ENCODE assay signal across 8 cellular contexts in the genomic region with DNA sequence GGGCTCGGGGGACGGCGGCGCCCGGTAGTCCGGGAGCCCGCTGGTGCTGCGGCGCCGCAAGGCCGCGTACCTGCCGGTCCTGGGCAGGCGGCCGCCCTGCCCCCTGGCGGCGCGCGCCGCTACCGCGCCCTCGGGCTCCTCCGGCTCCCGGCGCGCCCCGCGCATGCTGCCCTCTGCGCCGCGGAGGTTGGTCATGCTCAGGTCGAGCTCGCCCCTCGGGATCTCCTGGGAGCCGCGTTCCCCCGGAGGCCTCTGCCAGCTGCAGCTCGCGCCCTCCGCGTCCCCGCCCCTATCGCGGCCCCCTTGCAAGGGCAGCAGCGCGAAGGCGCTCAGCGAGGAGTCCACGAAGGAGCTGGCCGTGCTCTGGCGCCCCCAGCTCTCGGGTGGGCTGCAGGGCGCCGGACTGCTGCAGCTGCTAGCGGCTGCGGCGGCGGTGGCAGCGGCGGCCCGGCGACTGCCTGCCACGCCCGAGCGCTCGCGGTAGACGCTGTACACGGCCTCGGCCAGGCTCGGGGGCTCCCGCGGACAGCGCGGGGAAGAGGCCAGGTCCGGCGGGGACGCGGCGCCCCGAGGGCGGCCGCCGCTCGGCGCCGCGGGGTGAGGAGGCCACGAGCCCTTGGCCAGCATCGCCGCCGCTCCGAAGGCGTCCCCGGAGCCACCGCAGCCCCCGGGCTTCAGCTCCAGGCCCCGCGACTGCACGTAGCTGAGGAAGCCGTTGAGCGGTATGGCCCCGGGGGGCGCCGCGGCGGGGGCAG. TPM values are rescaled to one million over a fixed set of nuclear protein-coding genes. Genes with fewer than 3 reads are reported as not detected.
A peak's percentile ranks its signal among the peaks of the same experiment; 100 is the strongest.
DNase-seq lines count a peak whose midpoint lies in the region; ATAC-seq, FAIRE-seq and TF ChIP-seq lines count a peak whose summit lies in the region.

No MANE protein-coding gene starts in this region.

- H3K27me3 ChIP-seq in HUES48 (ENCODE audit: control insufficient read depth, insufficient read depth, low read length) (peaks cover 47% of the 10 kb centered on the region), astrocyte (ENCODE audit: insufficient read depth, low read length) (peaks cover 14% of the 10 kb centered on the region), keratinocyte (ENCODE audit: control insufficient read depth, extremely low read depth, insufficient read depth, low read length) (peaks cover 63% of the 10 kb centered on the region), SJCRH30 (no peaks in the 10 kb centered on the region)

- H3K36me3 ChIP-seq in HUES48 (ENCODE audit: control insufficient read depth, insufficient read depth, low read length) (no peaks in the 10 kb centered on the region), astrocyte (ENCODE audit: insufficient read depth, low read length) (no peaks in the 10 kb centered on the region), keratinocyte (ENCODE audit: control insufficient read depth in 2 of 2, extremely low read depth in 1 of 2, insufficient read depth in 2 of 2, low read length in 2 of 2) (no peaks in the 10 kb centered on the region), SJCRH30 (no peaks in the 10 kb centered on the region)

- H3K9me3 Mint-ChIP-seq in astrocyte (ENCODE audit: unreplicated experiment), result no peaks in the 10 kb centered on the region

- FAIRE-seq in astrocyte (lab: Jason Lieb, UNC), result no peak
- no peak for FAIRE-seq in keratinocyte (lab: Jason Lieb, UNC)

- H3K9ac ChIP-seq in HUES48 (ENCODE audit: low read depth, low read length) (peak overlapping the region; percentile 38; the same call in 1 of the 2 replicates), astrocyte (ENCODE audit: low read length) (peak overlapping the region; percentile 33), keratinocyte (ENCODE audit: control insufficient read depth, extremely low read depth, insufficient read depth, low read length) (no peak overlapping the region)

- peaks cover 16% of the 10 kb centered on the region for H3K4me1 Mint-ChIP-seq in astrocyte (ENCODE audit: low read depth, unreplicated experiment)

- H3K27ac Mint-ChIP-seq in astrocyte (ENCODE audit: unreplicated experiment), result no peak overlapping the region

- peak; percentile 66 for DNase-seq in ELF-1 (ENCODE audit: low read depth, low spot score)
- DNase-seq in astrocyte (ENCODE audit: low read depth), result peak; percentile 8
- DNase-seq in keratinocyte (ENCODE audit: low read depth, low spot score), result no peak
- DNase-seq in stimulated activated CD4-positive, alpha-beta T cell treated with anti-CD3 and anti-CD28 coated beads, Interleukin-2, amount 100 ng/mL, for 4 hours (ENCODE audit: low read depth), result peak; percentile 9
- DNase-seq in NCI-H1417 (lab: John Stamatoyannopoulos, UW), result no peak
- no peak for DNase-seq in SJCRH30

- H3K4me2 ChIP-seq in astrocyte (ENCODE audit: low read length) (peak overlapping the region; percentile 87), keratinocyte (ENCODE audit: control insufficient read depth, extremely low read depth, insufficient read depth, low read depth, low read length) (peak overlapping the region; percentile 51)

- dilution Hi-C loops in keratinocyte (cut with MboI; ENCODE audit: extremely low pct_ligation_motif_present, low sequenced_read_pairs), result no loop called here

- H2AFZ ChIP-seq in astrocyte (ENCODE audit: low read depth, low read length) (peak overlapping the region; percentile 88), keratinocyte (ENCODE audit: control insufficient read depth, low read length) (peak overlapping the region; percentile 53)

- no peaks in the 10 kb centered on the region for H3K9me3 ChIP-seq in HUES48 (ENCODE audit: control insufficient read depth, insufficient read depth, low read length)
- no peaks in the 10 kb centered on the region for H3K9me3 ChIP-seq in astrocyte (ENCODE audit: insufficient read depth, low read depth, low read length)
- no peaks in the 10 kb centered on the region for H3K9me3 ChIP-seq in keratinocyte (ENCODE audit: control insufficient read depth, low read depth, low read length)
- no peaks in the 10 kb centered on the region for H3K9me3 ChIP-seq in SJCRH30 (replicated peaks)

- no peak overlapping the region for H3K4me3 Mint-ChIP-seq in astrocyte (ENCODE audit: unreplicated experiment)

- peaks cover 6% of the 10 kb centered on the region for H3K36me3 Mint-ChIP-seq in astrocyte (ENCODE audit: low read depth, unreplicated experiment)

- peak; percentile 85 for ATAC-seq in GM21381 (IDR thresholded peaks at IDR 0.05; ENCODE audit: unreplicated experiment)

- no peaks in the 10 kb centered on the region for H4K20me1 ChIP-seq in astrocyte (ENCODE audit: insufficient read depth, low read length)
- H4K20me1 ChIP-seq in keratinocyte (ENCODE audit: control insufficient read depth, extremely low read depth, insufficient read depth, low read length), result no peaks in the 10 kb centered on the region

- H3K4me3 ChIP-seq in HUES48 (ENCODE audit: low read depth, low read length), result peak overlapping the region; percentile 71
- peak overlapping the region; percentile 50 for H3K4me3 ChIP-seq in astrocyte (ENCODE audit: insufficient read depth, low read depth, low read length)
- peak overlapping the region in 2 of 3 experiments; percentile 23 to 46 for H3K4me3 ChIP-seq in keratinocyte (ENCODE audit: control insufficient read depth in 2 of 3, extremely low read depth in 1 of 3, insufficient read depth in 2 of 3, low read depth in 1 of 3, low read length in 3 of 3)
- H3K4me3 ChIP-seq in SJCRH30, result no peak overlapping the region

- H3K27me3 Mint-ChIP-seq in astrocyte (ENCODE audit: low read depth, unreplicated experiment), result peaks cover 5% of the 10 kb centered on the region

- TF ChIP-seq CTCF in astrocyte (IDR thresholded peaks at IDR 0.05; ENCODE audit: insufficient read depth, low read depth, low read length) (peak; percentile 29), keratinocyte (optimal IDR thresholded peaks at IDR 0.05 in 1 of 3, IDR thresholded peaks at IDR 0.05 in 1 of 3, conservative IDR thresholded peaks at IDR 0.05 in 1 of 3; ENCODE audit: extremely low read depth in 1 of 3, insufficient read depth in 2 of 3, low read length in 3 of 3) (peak in 2 of 3 experiments; percentile 21 to 72)

- H3K4me1 ChIP-seq in HUES48 (ENCODE audit: control insufficient read depth, insufficient read depth, low read length) (peaks cover 25% of the 10 kb centered on the region), astrocyte (ENCODE audit: insufficient read depth, low read length) (peaks cover 5% of the 10 kb centered on the region), keratinocyte (ENCODE audit: control insufficient read depth, extremely low read depth, insufficient read depth, low read length) (no peaks in the 10 kb centered on the region), SJCRH30 (no peaks in the 10 kb centered on the region)

- H3K27ac ChIP-seq in HUES48 (ENCODE audit: low read depth, low read length), result no peak overlapping the region
- H3K27ac ChIP-seq in astrocyte (ENCODE audit: low read depth, low read length), result no peak overlapping the region
- H3K27ac ChIP-seq in keratinocyte (ENCODE audit: control insufficient read depth, insufficient read depth, low read length), result no peak overlapping the region
- no peak overlapping the region for H3K27ac ChIP-seq in SJCRH30

- H3K79me2 ChIP-seq in astrocyte (ENCODE audit: insufficient read depth, low read length) (peaks cover 10% of the 10 kb centered on the region), keratinocyte (ENCODE audit: control insufficient read depth, insufficient read depth, low read length) (no peaks in the 10 kb centered on the region)

- no peaks in the 10 kb centered on the region for H3K9me1 ChIP-seq in keratinocyte (ENCODE audit: control insufficient read depth, extremely low read depth, insufficient read depth, low read length)

RNA-seq across cellular contexts. Expression of a gene that starts 4.5 kb away (rescaled TPM):
- 11.3 and 13.1 TPM in 2 replicates for total RNA-seq in astrocyte
- not detected in 3 replicates for polyA plus RNA-seq in keratinocyte
- polyA plus RNA-seq in keratinocyte (2011; ENCODE audit: low read depth), result not detected
- not detected in 2 replicates for polyA plus RNA-seq in keratinocyte (2011; cell fraction: cytosol; rRNA removed)
- not detected in 2 replicates for polyA plus RNA-seq in keratinocyte (2011; cell fraction: nucleus; rRNA removed)
- not detected in 2 replicates for polyA plus RNA-seq in keratinocyte (2012; ENCODE audit: low replicate concordance)
- not detected in 3 replicates for polyA minus RNA-seq in keratinocyte
- polyA minus RNA-seq in keratinocyte (2011; cell fraction: cytosol; rRNA and poly(A)+ RNA removed), result not detected
- not detected in 2 replicates for polyA minus RNA-seq in keratinocyte (2011; cell fraction: nucleus; rRNA and poly(A)+ RNA removed)
- not detected in 2 replicates for total RNA-seq in SJCRH30 (2014; rRNA removed; shearing (Covaris generic))

Comparison
In these comparisons a context has a peak if more than half of its experiments do, and no peak if none do; other contexts are left out.
1. DNase-seq: peak in ELF-1 (single experiment), astrocyte (single experiment) and stimulated activated CD4-positive, alpha-beta T cell treated with anti-CD3 and anti-CD28 coated beads, Interleukin-2, amount 100 ng/mL, for 4 hours (single experiment); none in keratinocyte (single experiment), NCI-H1417 (0 of 3) and SJCRH30 (0 of 2).
2. RNA of a gene that starts 4.5 kb away (total RNA-seq): 11.3 to 13.1 TPM in astrocyte; not detected in SJCRH30; every median in the first group is over 10 times any median in the second.